25 cellular contexts compared by ENCODE assay signal in the genomic region with DNA sequence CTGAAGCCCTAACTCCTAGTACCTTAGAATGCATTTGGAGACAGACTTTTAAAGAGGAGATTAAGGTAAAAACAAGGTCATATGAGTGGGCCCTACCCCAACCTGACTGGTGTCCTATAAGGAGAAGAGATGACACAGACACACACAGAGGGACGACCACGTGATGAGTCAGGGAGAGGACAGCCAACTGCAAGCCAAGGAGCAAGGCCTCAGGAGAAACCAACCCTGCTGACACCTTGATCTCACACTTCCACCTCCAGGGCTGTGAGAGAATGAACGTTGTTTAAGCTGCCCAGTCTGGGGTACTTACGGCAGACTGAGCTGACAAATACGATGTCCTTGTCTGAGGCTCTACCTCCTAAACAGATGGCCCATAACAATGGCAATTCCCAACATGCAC.
DNase-seq lines count a peak whose midpoint lies in the region; ATAC-seq, FAIRE-seq and TF ChIP-seq lines count a peak whose summit lies in the region.
"Had no signal": no experiment of that assay in that cellular context is flagged by ENCODE, and none has a peak within 500 bp of the region (broad histone marks: within the 10 kb centered on the region; RNA-seq: fewer than 3 reads in every experiment).

No MANE protein-coding gene starts in this region.

- H3K36me3 Mint-ChIP-seq in activated CD4-positive, alpha-beta T cell treated with anti-CD3 and anti-CD28 coated beads for 36 hours (ENCODE audit: low read depth) = no peaks in the 10 kb centered on the region
- no peaks in the 10 kb centered on the region for H3K36me3 Mint-ChIP-seq in activated CD4-positive, alpha-beta T cell treated with anti-CD3 and anti-CD28 coated beads, Interleukin-2, amount 10 ng/mL, durations not matched to agents 24 days and 14 days (ENCODE audit: low read depth)
- H3K36me3 Mint-ChIP-seq in immature natural killer cell = no peaks in the 10 kb centered on the region
- H3K36me3 Mint-ChIP-seq: activated naive CD8-positive, alpha-beta T cell had no signal

- no peak overlapping the region for H3K14ac ChIP-seq in neuronal stem cell (ENCODE audit: low read length)

- no CpG with 5 or more reads among the region's 5 CpGs for WGBS in neuronal stem cell (ENCODE audit: extremely low coverage in 2 of 2, insufficient read length in 2 of 2, insufficient replicate concordance in 1 of 2), 2 donors

- POLR2A ChIA-PET in activated CD4-positive, alpha-beta T cell treated with anti-CD3 and anti-CD28 coated beads for 36 hours (lab: Charles Lee) = no interaction called here

- intact Hi-C loops in activated CD4-positive, alpha-beta T cell treated with anti-CD3 and anti-CD28 coated beads for 36 hours (cut with DNase I, micrococcal nuclease) = no loop called here
- intact Hi-C loops in activated CD4-positive, alpha-beta T cell treated with anti-CD3 and anti-CD28 coated beads, Interleukin-2, amount 10 ng/mL, durations not matched to agents 24 days and 14 days (cut with micrococcal nuclease) = no loop called here

- H3K9me3 ChIP-seq in neuronal stem cell (replicated peaks in 1 of 2; ENCODE audit: control insufficient read depth in 2 of 2, insufficient read depth in 1 of 2, low read depth in 1 of 2, low read length in 2 of 2) = peaks cover 4 to 15% of the 10 kb centered on the region in 2 donors
- H3K9me3 ChIP-seq: A549, body of pancreas, lower lobe of right lung, vagina had no signal

- no peak overlapping the region for H4K91ac ChIP-seq in neuronal stem cell (ENCODE audit: low read depth, low read length, poor library complexity)

- H3K4ac ChIP-seq in neuronal stem cell (ENCODE audit: low read length) = no peak overlapping the region

- H3K4me1 ChIP-seq in neuronal stem cell (ENCODE audit: control insufficient read depth in 2 of 2, insufficient read depth in 1 of 2, low read depth in 1 of 2, low read length in 2 of 2) = peaks cover 29 to 47% of the 10 kb centered on the region in 2 donors
- H3K4me1 ChIP-seq: A549, body of pancreas, lower lobe of right lung had no signal

- no peak overlapping the region for H2BK120ac ChIP-seq in neuronal stem cell (ENCODE audit: low read depth, low read length)

- H3K23ac ChIP-seq in neuronal stem cell (ENCODE audit: low read depth, low read length, poor library complexity) = no peak overlapping the region

- H3K9ac ChIP-seq in neuronal stem cell (ENCODE audit: low read depth, low read length, poor library complexity) = peak overlapping the region; percentile 15

- FAIRE-seq in bronchial epithelial cell (lab: Jason Lieb, UNC) = no peak
- FAIRE-seq: A549, D721Med, endothelial cell of umbilical vein, GM19239, islet of Langerhans had no signal

- peaks cover 15% of the 10 kb centered on the region for H3K79me1 ChIP-seq in neuronal stem cell (ENCODE audit: low read depth, low read length)

- no peak overlapping the region for H2BK12ac ChIP-seq in neuronal stem cell (ENCODE audit: low read length)

- no peak overlapping the region for H2BK5ac ChIP-seq in neuronal stem cell (ENCODE audit: low read length)

- TF ChIP-seq CTCF in NB4 (IDR thresholded peaks at IDR 0.05; ENCODE audit: low read depth, low read length) (no peak), bronchial epithelial cell (IDR thresholded peaks at IDR 0.05; ENCODE audit: insufficient read depth, low read length, severe bottlenecking) (no peak)

- H3K9me3 Mint-ChIP-seq in activated CD4-positive, alpha-beta T cell treated with anti-CD3 and anti-CD28 coated beads for 36 hours (ENCODE audit: low read depth) = no peaks in the 10 kb centered on the region
- no peaks in the 10 kb centered on the region for H3K9me3 Mint-ChIP-seq in activated CD4-positive, alpha-beta T cell treated with anti-CD3 and anti-CD28 coated beads, Interleukin-2, amount 10 ng/mL, durations not matched to agents 24 days and 14 days
- no peaks in the 10 kb centered on the region for H3K9me3 Mint-ChIP-seq in immature natural killer cell
- H3K9me3 Mint-ChIP-seq: activated T-cell treated with anti-CD3 and anti-CD28 coated beads, Interleukin-2, amount 50 U/mL, for 4 hours had no signal

- H2AFZ ChIP-seq in neuronal stem cell (ENCODE audit: low read length) = no peak overlapping the region

- TF ChIP-seq POLR2A in NB4 (IDR thresholded peaks at IDR 0.05; ENCODE audit: extremely low read depth, insufficient read length) = no peak

- H3K36me3 ChIP-seq in bronchial epithelial cell (ENCODE audit: control insufficient read depth, insufficient read depth, low read length) (no peaks in the 10 kb centered on the region), neuronal stem cell (replicated peaks in 1 of 2; ENCODE audit: control insufficient read depth in 2 of 2, insufficient read depth in 2 of 2, low read length in 2 of 2) (peaks cover 0 to 6% of the 10 kb centered on the region in 2 donors)
- H3K36me3 ChIP-seq: lower lobe of right lung, vagina had no signal

- H3K27me3 Mint-ChIP-seq in activated CD4-positive, alpha-beta T cell treated with anti-CD3 and anti-CD28 coated beads for 36 hours = no peaks in the 10 kb centered on the region
- no peaks in the 10 kb centered on the region for H3K27me3 Mint-ChIP-seq in activated CD4-positive, alpha-beta T cell treated with anti-CD3 and anti-CD28 coated beads, Interleukin-2, amount 10 ng/mL, durations not matched to agents 24 days and 14 days
- peaks cover 0 to 7% (median 4%) of the 10 kb centered on the region in 3 donors for H3K27me3 Mint-ChIP-seq in immature natural killer cell (ENCODE audit: low read depth in 3 of 3)
- H3K27me3 Mint-ChIP-seq: activated naive CD8-positive, alpha-beta T cell had no signal

- ATAC-seq in activated CD4-positive, alpha-beta T cell treated with anti-CD3 and anti-CD28 coated beads for 36 hours = peak; percentile 88
- ATAC-seq in GM21447 (IDR thresholded peaks at IDR 0.05; ENCODE audit: unreplicated experiment) (no peak), GM21576 (IDR thresholded peaks at IDR 0.05; ENCODE audit: unreplicated experiment) (no peak)
- ATAC-seq: A549; body of pancreas; lower lobe of right lung; naive thymus-derived CD8-positive, alpha-beta T cell; Right ventricle myocardium inferior had no signal

- H3K4me1 Mint-ChIP-seq in activated CD4-positive, alpha-beta T cell treated with anti-CD3 and anti-CD28 coated beads for 36 hours = no peaks in the 10 kb centered on the region
- no peaks in the 10 kb centered on the region for H3K4me1 Mint-ChIP-seq in activated CD4-positive, alpha-beta T cell treated with anti-CD3 and anti-CD28 coated beads, Interleukin-2, amount 10 ng/mL, durations not matched to agents 24 days and 14 days
- no peaks in the 10 kb centered on the region for H3K4me1 Mint-ChIP-seq in immature natural killer cell
- H3K4me1 Mint-ChIP-seq: naive thymus-derived CD8-positive, alpha-beta T cell had no signal

- no peak overlapping the region for H3K4me3 Mint-ChIP-seq in activated CD4-positive, alpha-beta T cell treated with anti-CD3 and anti-CD28 coated beads for 36 hours
- no peak overlapping the region for H3K4me3 Mint-ChIP-seq in activated CD4-positive, alpha-beta T cell treated with anti-CD3 and anti-CD28 coated beads, Interleukin-2, amount 10 ng/mL, durations not matched to agents 24 days and 14 days
- no peak overlapping the region for H3K4me3 Mint-ChIP-seq in immature natural killer cell
- H3K4me3 Mint-ChIP-seq: activated naive CD8-positive, alpha-beta T cell; activated T-cell treated with anti-CD3 and anti-CD28 coated beads, Interleukin-2, amount 50 U/mL, for 4 hours; H9; naive thymus-derived CD8-positive, alpha-beta T cell had no signal

- H4K8ac ChIP-seq in neuronal stem cell (ENCODE audit: low read depth, low read length) = no peak overlapping the region

- H3K4me3 ChIP-seq in NB4 (ENCODE audit: low read depth, low read length) (no peak overlapping the region), bronchial epithelial cell (ENCODE audit: low read depth, low read length) (no peak overlapping the region), neuronal stem cell (ENCODE audit: low read length in 2 of 2) (no peak overlapping the region)
- H3K4me3 ChIP-seq: A549, body of pancreas, lower lobe of right lung, vagina had no signal

- no peak overlapping the region for H2AK5ac ChIP-seq in neuronal stem cell (ENCODE audit: low read depth, low read length)

- CTCF ChIA-PET in activated CD4-positive, alpha-beta T cell treated with anti-CD3 and anti-CD28 coated beads for 36 hours (lab: Charles Lee) = no interaction called here

- H3K4me2 ChIP-seq in neuronal stem cell (ENCODE audit: insufficient read depth, low read length, poor library complexity, severe bottlenecking) = no peak overlapping the region
- H3K4me2 ChIP-seq: A549 had no signal

- no peaks in the 10 kb centered on the region for H3K27me3 ChIP-seq in bronchial epithelial cell (ENCODE audit: control insufficient read depth, insufficient read depth, low read length)
- no peaks in the 10 kb centered on the region for H3K27me3 ChIP-seq in neuronal stem cell (ENCODE audit: control insufficient read depth in 3 of 3, insufficient read depth in 3 of 3, low read depth in 1 of 3, low read length in 3 of 3)
- H3K27me3 ChIP-seq: body of pancreas, vagina had no signal

- peak overlapping the region; percentile 13 for H2BK15ac ChIP-seq in neuronal stem cell (ENCODE audit: low read length)

- peak; percentile 42 for DNase-seq in activated CD4-positive, alpha-beta T cell treated with anti-CD3 and anti-CD28 coated beads for 36 hours
- no peak for DNase-seq in activated CD4-positive, alpha-beta T cell treated with anti-CD3 and anti-CD28 coated beads, Interleukin-2, amount 10 ng/mL, durations not matched to agents 24 days and 14 days
- DNase-seq in NB4 (ENCODE audit: low read depth) (peak; percentile 67), bronchial epithelial cell (ENCODE audit: low read depth) (peak; percentile 8), neuronal stem cell (ENCODE audit: low spot score) (no peak), immature natural killer cell (no peak)
- DNase-seq: activated CD4-positive, alpha-beta T cell treated with anti-CD3 and anti-CD28 coated beads, Interleukin-2, amount 50 U/mL, for 1 hour; activated T-cell treated with anti-CD3 and anti-CD28 coated beads, Interleukin-2, amount 50 U/mL, for 4 hours; body of pancreas; cortex of kidney; H9; lower lobe of right lung; naive thymus-derived CD8-positive, alpha-beta T cell; NCI-H1694 treated with DMSO at 0.1 percent for 48 hours had no signal

- H3K27ac ChIP-seq in neuronal stem cell (replicated peaks; ENCODE audit: low read length) = peak overlapping the region; percentile 10
- H3K27ac ChIP-seq: A549, body of pancreas, C4-2B, lower lobe of right lung had no signal

- H3K18ac ChIP-seq in neuronal stem cell (ENCODE audit: low read length) = peak overlapping the region; percentile 15

- H3K27ac Mint-ChIP-seq in activated CD4-positive, alpha-beta T cell treated with anti-CD3 and anti-CD28 coated beads for 36 hours = no peak overlapping the region
- no peak overlapping the region for H3K27ac Mint-ChIP-seq in activated CD4-positive, alpha-beta T cell treated with anti-CD3 and anti-CD28 coated beads, Interleukin-2, amount 10 ng/mL, durations not matched to agents 24 days and 14 days
- no peak overlapping the region for H3K27ac Mint-ChIP-seq in immature natural killer cell
- H3K27ac Mint-ChIP-seq: activated naive CD8-positive, alpha-beta T cell; naive thymus-derived CD8-positive, alpha-beta T cell had no signal

Comparison
In these comparisons a context has a peak if more than half of its experiments do, and no peak if none do; other contexts are left out.
1. DNase-seq: peak in activated CD4-positive, alpha-beta T cell treated with anti-CD3 and anti-CD28 coated beads for 36 hours (single experiment), NB4 (single experiment) and bronchial epithelial cell (single experiment); none in activated CD4-positive, alpha-beta T cell treated with anti-CD3 and anti-CD28 coated beads, Interleukin-2, amount 10 ng/mL, durations not matched to agents 24 days and 14 days (single experiment), neuronal stem cell (single experiment) and immature natural killer cell (0 of 3).